6 cellular contexts compared by ENCODE assay signal in the genomic region with DNA sequence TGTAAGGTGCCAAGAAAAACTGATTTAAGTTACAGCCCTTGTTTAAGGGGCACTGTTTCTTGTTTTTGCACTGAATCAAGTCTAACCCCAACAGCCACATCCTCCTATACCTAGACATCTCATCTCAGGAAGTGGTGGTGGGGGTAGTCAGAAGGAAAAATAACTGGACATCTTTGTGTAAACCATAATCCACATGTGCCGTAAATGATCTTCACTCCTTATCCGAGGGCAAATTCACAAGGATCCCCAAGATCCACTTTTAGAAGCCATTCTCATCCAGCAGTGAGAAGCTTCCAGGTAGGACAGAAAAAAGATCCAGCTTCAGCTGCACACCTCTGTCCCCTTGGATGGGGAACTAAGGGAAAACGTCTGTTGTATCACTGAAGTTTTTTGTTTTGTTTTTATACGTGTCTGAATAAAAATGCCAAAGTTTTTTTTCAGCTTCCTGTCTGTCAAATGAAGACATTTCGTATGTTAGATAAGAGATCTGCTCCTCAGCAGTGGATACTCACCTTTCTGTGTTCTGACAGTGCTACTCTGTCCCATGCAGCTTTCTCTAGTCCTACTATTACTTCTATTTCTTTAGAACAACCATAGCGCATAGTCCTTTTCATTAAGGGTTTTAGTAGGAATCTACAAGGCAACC. TPM values are rescaled to one million over a fixed set of nuclear protein-coding genes. Genes with fewer than 3 reads are reported as not detected.
DNase-seq lines count a peak whose midpoint lies in the region; ATAC-seq and TF ChIP-seq lines count a peak whose summit lies in the region.

No MANE protein-coding gene starts in this region.

- peak in 1 of 2 donors; percentile 15 for ATAC-seq in activated naive CD4-positive, alpha-beta T cell treated with anti-CD3 and anti-CD28 coated beads, Interleukin-2, amount 50 U/mL, for 72 hours

- DNase-seq in GM12864 (ENCODE audit: low read depth) (no peak), DMS114 treated with DMSO at 0.1 percent for 48 hours (lab: John Stamatoyannopoulos, UW; ENCODE audit: unreplicated experiment) (no peak), NCI-H1694 treated with DMSO at 0.1 percent for 48 hours (lab: John Stamatoyannopoulos, UW) (no peak), NCI-H1092 treated with DMSO at 0.1 percent for 48 hours (lab: John Stamatoyannopoulos, UW) (no peak)
- no peak for DNase-seq in activated naive CD4-positive, alpha-beta T cell treated with anti-CD3 and anti-CD28 coated beads, Interleukin-2, amount 50 U/mL, for 72 hours (ENCODE audit: low spot score in 2 of 2)

- peaks cover 3% of the 10 kb centered on the region for H3K27me3 Mint-ChIP-seq in nephron (ENCODE audit: low read depth)

- TF ChIP-seq CTCF in GM12864 (IDR thresholded peaks at IDR 0.05; ENCODE audit: low read depth, low read length, missing control alignments) (no peak), nephron (IDR thresholded peaks at IDR 0.05; ENCODE audit: unreplicated experiment in 3 of 3) (no peak)

- H3K9me3 Mint-ChIP-seq in activated naive CD4-positive, alpha-beta T cell treated with anti-CD3 and anti-CD28 coated beads, Interleukin-2, amount 50 U/mL, for 72 hours: no peaks in the 10 kb centered on the region
- H3K9me3 Mint-ChIP-seq in nephron: no peaks in the 10 kb centered on the region

- peaks cover 32% of the 10 kb centered on the region for H3K4me1 Mint-ChIP-seq in nephron

- peak overlapping the region; percentile 99; the same call in 1 of the 2 replicates for H3K4me3 ChIP-seq in GM12864 (ENCODE audit: low read depth, low read length)

- peaks cover 32 to 35% of the 10 kb centered on the region in 2 donors for H3K36me3 Mint-ChIP-seq in activated naive CD4-positive, alpha-beta T cell treated with anti-CD3 and anti-CD28 coated beads, Interleukin-2, amount 50 U/mL, for 72 hours
- peaks cover 38% of the 10 kb centered on the region for H3K36me3 Mint-ChIP-seq in nephron (ENCODE audit: low read depth)

- H3K27ac Mint-ChIP-seq in activated naive CD4-positive, alpha-beta T cell treated with anti-CD3 and anti-CD28 coated beads, Interleukin-2, amount 50 U/mL, for 72 hours: peak overlapping the region; percentile 90 to 99
- H3K27ac Mint-ChIP-seq in nephron: peak overlapping the region; percentile 90 to 97 (median 97)

- H3K4me3 Mint-ChIP-seq in nephron: peak overlapping the region; percentile 93 to 95 (median 94)

RNA-seq across cellular contexts. Expression of gene PA2G4, which starts 1.2 kb away (rescaled TPM):
- 100 to 1,000 TPM; 224 to 356 TPM for total RNA-seq in activated naive CD4-positive, alpha-beta T cell treated with anti-CD3 and anti-CD28 coated beads, Interleukin-2, amount 50 U/mL, for 72 hours

RNA-seq across cellular contexts. Expression of gene RPL41, which starts 13.2 kb away (rescaled TPM):
- 1,000 to 10,000 TPM; 5,050 to 5,339 TPM for total RNA-seq in activated naive CD4-positive, alpha-beta T cell treated with anti-CD3 and anti-CD28 coated beads, Interleukin-2, amount 50 U/mL, for 72 hours

RNA-seq across cellular contexts. Expression of gene ZC3H10, which starts 14.9 kb away (rescaled TPM):
- total RNA-seq in activated naive CD4-positive, alpha-beta T cell treated with anti-CD3 and anti-CD28 coated beads, Interleukin-2, amount 50 U/mL, for 72 hours: 10 to 100 TPM in 1 of 2 donors, 1 to 10 TPM in 1; 7.1 to 15.0 TPM

RNA-seq across cellular contexts. Expression of gene ERBB3, which starts 23.2 kb away (rescaled TPM):
- total RNA-seq in activated naive CD4-positive, alpha-beta T cell treated with anti-CD3 and anti-CD28 coated beads, Interleukin-2, amount 50 U/mL, for 72 hours: under 1 TPM; 0.25 to 0.34 TPM

RNA-seq across cellular contexts. Expression of gene ESYT1, which starts 24.9 kb away (rescaled TPM):
- 100 to 1,000 TPM; 159 to 197 TPM for total RNA-seq in activated naive CD4-positive, alpha-beta T cell treated with anti-CD3 and anti-CD28 coated beads, Interleukin-2, amount 50 U/mL, for 72 hours
